16 cellular contexts compared by ENCODE assay signal in genomic region chr20:58145506-58146080, GRCh38.
DNase-seq lines count a peak whose midpoint lies in the region; ATAC-seq and TF ChIP-seq lines count a peak whose summit lies in the region.
"Had no signal": no experiment of that assay in that cellular context is flagged by ENCODE, and none has a peak within 500 bp of the region (broad histone marks: within the 10 kb centered on the region; RNA-seq: fewer than 3 reads in every experiment).

No MANE protein-coding gene starts in this region.

- no peak overlapping the region for H3K56ac ChIP-seq in mesendoderm (ENCODE audit: low read length)

- no peak for ATAC-seq in RWPE2 (ENCODE audit: low read depth)
- no peak for ATAC-seq in thoracic aorta (ENCODE audit: insufficient number of reproducible peaks, low FRiP score, low read depth)
- ATAC-seq in GM18502 (IDR thresholded peaks at IDR 0.05; ENCODE audit: poor library complexity, unreplicated experiment) = no peak
- no peak for ATAC-seq in GM18519 (IDR thresholded peaks at IDR 0.05; ENCODE audit: low FRiP score, unreplicated experiment)
- ATAC-seq: HepG2, Panc1 had no signal

- no peaks in the 10 kb centered on the region for H3K79me2 ChIP-seq in mesendoderm (ENCODE audit: control insufficient read depth, insufficient read depth, low read length)

- no peak overlapping the region for H3K9ac ChIP-seq in mesendoderm (ENCODE audit: low read length)
- H3K9ac ChIP-seq: KMS-11 had no signal

- no peak overlapping the region for H3K4me2 ChIP-seq in mesendoderm (ENCODE audit: low read length)
- H3K4me2 ChIP-seq: KMS-11 had no signal

- peaks cover 8% of the 10 kb centered on the region for H3K36me3 Mint-ChIP-seq in chondrocyte (ENCODE audit: low read depth)
- no peaks in the 10 kb centered on the region for H3K36me3 Mint-ChIP-seq in activated CD4-positive, alpha-beta T cell treated with anti-CD3 and anti-CD28 coated beads, Interleukin-2, amount 10 ng/mL, durations not matched to agents 24 days and 14 days (ENCODE audit: low read depth)

- H3K4me3 Mint-ChIP-seq in chondrocyte (ENCODE audit: unreplicated experiment) = no peak overlapping the region
- H3K4me3 Mint-ChIP-seq in activated CD4-positive, alpha-beta T cell treated with anti-CD3 and anti-CD28 coated beads, Interleukin-2, amount 10 ng/mL, durations not matched to agents 24 days and 14 days = no peak overlapping the region

- TF ChIP-seq CTCF in RWPE2 (IDR thresholded peaks at IDR 0.05; ENCODE audit: poor library complexity, severe bottlenecking) (no peak), chondrocyte (IDR thresholded peaks at IDR 0.05) (no peak), thoracic aorta (IDR thresholded peaks at IDR 0.05) (no peak)

- no CpG with 5 or more reads among the region's 6 CpGs for WGBS in mesendoderm (ENCODE audit: extremely low coverage, insufficient coverage, low lambda C conversion rate)

- no peak overlapping the region for H2BK5ac ChIP-seq in mesendoderm (ENCODE audit: low read length)

- H2AK5ac ChIP-seq in mesendoderm (ENCODE audit: low read length) = no peak overlapping the region

- H3K36me3 ChIP-seq in RWPE2 (ENCODE audit: low read depth) (no peaks in the 10 kb centered on the region), mesendoderm (ENCODE audit: control insufficient read depth, insufficient read depth, low read length) (no peaks in the 10 kb centered on the region), thoracic aorta (no peaks in the 10 kb centered on the region)

- peak overlapping the region; percentile 77 for H3K27ac Mint-ChIP-seq in chondrocyte (ENCODE audit: unreplicated experiment)
- H3K27ac Mint-ChIP-seq in activated CD4-positive, alpha-beta T cell treated with anti-CD3 and anti-CD28 coated beads, Interleukin-2, amount 10 ng/mL, durations not matched to agents 24 days and 14 days = no peak overlapping the region

- H3K4ac ChIP-seq in mesendoderm (ENCODE audit: low read depth, low read length) = no peak overlapping the region

- H3K4me3 ChIP-seq in RWPE2 (ENCODE audit: severe bottlenecking) = no peak overlapping the region
- H3K4me3 ChIP-seq in mesendoderm (ENCODE audit: low read length) = no peak overlapping the region
- H3K4me3 ChIP-seq in thoracic aorta = peak overlapping the region; percentile 25

- peak; percentile 35 for DNase-seq in RWPE2 (ENCODE audit: low spot score)
- DNase-seq in chondrocyte (ENCODE audit: low spot score) = no peak
- DNase-seq in mesendoderm = peak; percentile 34
- DNase-seq in thoracic aorta (ENCODE audit: low spot score) = no peak
- no peak for DNase-seq in activated CD4-positive, alpha-beta T cell treated with anti-CD3 and anti-CD28 coated beads, Interleukin-2, amount 10 ng/mL, durations not matched to agents 24 days and 14 days
- DNase-seq in NK-92 (lab: John Stamatoyannopoulos, UW; ENCODE audit: unreplicated experiment) = no peak
- DNase-seq: DMS153, NCI-H1048, NCI-H1694, NCI-H524, Right ventricle myocardium superior had no signal

- no peak overlapping the region for H3K18ac ChIP-seq in mesendoderm (ENCODE audit: low read length)

- H3K27me3 ChIP-seq in RWPE2 (ENCODE audit: insufficient read depth, poor library complexity, severe bottlenecking) (peaks cover 6% of the 10 kb centered on the region), mesendoderm (ENCODE audit: insufficient read depth, low read length, poor library complexity) (no peaks in the 10 kb centered on the region), thoracic aorta (replicated peaks; ENCODE audit: insufficient read depth) (no peaks in the 10 kb centered on the region)

- H3K27ac ChIP-seq in RWPE2 (ENCODE audit: poor library complexity, severe bottlenecking) (no peak overlapping the region), mesendoderm (ENCODE audit: low read depth, low read length) (no peak overlapping the region), thoracic aorta (peak overlapping the region; percentile 91 to 97)
- H3K27ac ChIP-seq: KMS-11 had no signal

- peaks cover 23% of the 10 kb centered on the region for H3K27me3 Mint-ChIP-seq in chondrocyte (ENCODE audit: low read depth)
- H3K27me3 Mint-ChIP-seq in activated CD4-positive, alpha-beta T cell treated with anti-CD3 and anti-CD28 coated beads, Interleukin-2, amount 10 ng/mL, durations not matched to agents 24 days and 14 days = peaks cover 13% of the 10 kb centered on the region

- H2BK15ac ChIP-seq in mesendoderm (replicated peaks; ENCODE audit: low read depth) = no peak overlapping the region

- no peaks in the 10 kb centered on the region for H3K79me1 ChIP-seq in mesendoderm (ENCODE audit: low read length)

- no peak overlapping the region for H4K8ac ChIP-seq in mesendoderm (ENCODE audit: low read depth, low read length)

- H2BK120ac ChIP-seq in mesendoderm (ENCODE audit: low read depth, low read length) = no peak overlapping the region

- intact Hi-C loops in activated CD4-positive, alpha-beta T cell treated with anti-CD3 and anti-CD28 coated beads, Interleukin-2, amount 10 ng/mL, durations not matched to agents 24 days and 14 days (cut with micrococcal nuclease) = no loop called here

- H4K5ac ChIP-seq in mesendoderm (ENCODE audit: low read length) = no peak overlapping the region

- no peak overlapping the region for H3K23ac ChIP-seq in mesendoderm (ENCODE audit: low read length)

- no peaks in the 10 kb centered on the region for H3K4me1 ChIP-seq in RWPE2 (ENCODE audit: insufficient read depth, poor library complexity, severe bottlenecking)
- no peaks in the 10 kb centered on the region for H3K4me1 ChIP-seq in mesendoderm (ENCODE audit: control insufficient read depth, low read depth, low read length)
- peaks cover 39 to 66% of the 10 kb centered on the region in 2 donors for H3K4me1 ChIP-seq in thoracic aorta (ENCODE audit: control insufficient read depth in 1 of 2, low read depth in 2 of 2)

- H3K9me3 Mint-ChIP-seq in chondrocyte (ENCODE audit: low read depth) = peaks cover 8% of the 10 kb centered on the region
- H3K9me3 Mint-ChIP-seq in activated CD4-positive, alpha-beta T cell treated with anti-CD3 and anti-CD28 coated beads, Interleukin-2, amount 10 ng/mL, durations not matched to agents 24 days and 14 days = no peaks in the 10 kb centered on the region

- peaks cover 17% of the 10 kb centered on the region for H3K4me1 Mint-ChIP-seq in chondrocyte (ENCODE audit: low read depth)
- no peaks in the 10 kb centered on the region for H3K4me1 Mint-ChIP-seq in activated CD4-positive, alpha-beta T cell treated with anti-CD3 and anti-CD28 coated beads, Interleukin-2, amount 10 ng/mL, durations not matched to agents 24 days and 14 days

- H3K9me3 ChIP-seq in RWPE2 (ENCODE audit: severe bottlenecking) (no peaks in the 10 kb centered on the region), thoracic aorta (no peaks in the 10 kb centered on the region)

Comparison
In these comparisons a context has a peak if more than half of its experiments do, and no peak if none do; other contexts are left out.
1. DNase-seq: peak in RWPE2 (single experiment) and mesendoderm (single experiment); none in chondrocyte (single experiment), thoracic aorta (single experiment), activated CD4-positive, alpha-beta T cell treated with anti-CD3 and anti-CD28 coated beads, Interleukin-2, amount 10 ng/mL, durations not matched to agents 24 days and 14 days (single experiment) and NK-92 (single experiment).
2. H3K27ac ChIP-seq: peak in thoracic aorta (2 of 2); none in RWPE2 (single experiment) and mesendoderm (single experiment).